In genomic region chr2:2251255-2251654, GRCh38 we compare ENCODE assay signal across 26 cellular contexts.
"Had no signal": no experiment of that assay in that cellular context is flagged by ENCODE, and none has a peak within 500 bp of the region (broad histone marks: within the 10 kb centered on the region; RNA-seq: fewer than 3 reads in every experiment).

No MANE protein-coding gene starts in this region.

- H3K27me3 ChIP-seq: MG63 had no signal

- H3K4me3 ChIP-seq: MG63 had no signal

- H3K36me3 ChIP-seq: MG63 had no signal

- ATAC-seq: HepG2, Panc1, PC-3 had no signal

- H3K9ac ChIP-seq: SK-N-SH had no signal

- H3K9me3 ChIP-seq: MG63, SK-N-SH had no signal

- H3K4me2 ChIP-seq: SK-N-SH had no signal

- DNase-seq: IMR-90; Karpas-422; KG1; MG63; NCI-H1092; NCI-H1105 treated with DMSO at 0.1 percent for 48 hours; NCI-H1417 treated with DMSO at 0.1 percent for 48 hours; NCI-H146; NCI-H1694 treated with DMSO at 0.1 percent for 48 hours; NCI-H1930; NCI-H2081; NCI-H2107; NCI-H2227 treated with DMSO at 0.1 percent for 48 hours; NCI-H446; NCI-H510A; NCI-H524 treated with DMSO at 0.1 percent for 48 hours; NCI-H69; NCI-H774; NK-92 treated with Interleukin-12 subunit alpha and Interleukin-12 subunit beta, amount 100 ng/mL, for 24 hours; PC-3; SHP77; SK-N-SH; SW 1271 had no signal

- H3K27ac ChIP-seq: RWPE1 had no signal
